Comparison of ENCODE assay signal across 8 cellular contexts in the genomic region with DNA sequence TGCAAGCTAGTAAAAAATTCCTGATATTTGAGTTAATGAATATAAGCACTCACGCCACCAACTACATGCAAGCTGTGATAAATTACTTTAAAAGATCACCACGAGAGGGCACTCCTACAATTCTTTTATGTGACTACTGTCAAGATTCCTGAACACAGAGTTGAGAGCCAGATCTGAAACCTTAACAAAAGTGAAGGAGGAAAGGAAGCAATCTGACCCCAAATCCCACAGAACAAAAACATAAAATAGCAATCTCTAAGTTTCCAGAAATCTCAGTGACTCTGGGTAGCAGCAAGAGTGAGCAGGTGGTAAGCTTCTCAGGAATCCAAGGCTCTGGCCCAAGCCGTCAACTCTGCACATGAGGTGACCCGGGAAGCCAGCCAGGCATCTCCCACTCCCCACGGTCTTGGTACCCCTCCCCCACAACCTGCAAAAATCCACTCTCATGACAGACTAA. TPM values are rescaled to one million over a fixed set of nuclear protein-coding genes. Genes with fewer than 3 reads are reported as not detected.
DNase-seq lines count a peak whose midpoint lies in the region; ATAC-seq, FAIRE-seq and TF ChIP-seq lines count a peak whose summit lies in the region.

No MANE protein-coding gene starts in this region.

- ATAC-seq in A549 (peak; percentile 75 to 89), psoas muscle (peak; percentile 59 to 87 (median 70)), HG02981 (IDR thresholded peaks at IDR 0.05; ENCODE audit: unreplicated experiment) (no peak), GM19351 (IDR thresholded peaks at IDR 0.05; ENCODE audit: unreplicated experiment) (no peak)
- ATAC-seq in activated T-helper 17 cell treated with anti-CD3 and anti-CD28 coated beads, Interleukin-2, amount 50 U/mL, for 72 hours (replicated peaks) = no peak

- WGBS in A549 (ENCODE audit: missing lambda C conversion rate) = 49% methylated on average over 5 of the region's 5 CpGs
- WGBS in psoas muscle, 3 donors = 35 to 44% (median 38%) methylated on average over 5 of the region's 5 CpGs

- H3K4me1 ChIP-seq in A549 (no peaks in the 10 kb centered on the region), cardiac muscle cell (ENCODE audit: low read depth) (no peaks in the 10 kb centered on the region), psoas muscle (no peaks in the 10 kb centered on the region)

- no peaks in the 10 kb centered on the region for H3K9me3 ChIP-seq in A549
- no peaks in the 10 kb centered on the region for H3K9me3 ChIP-seq in cardiac muscle cell (ENCODE audit: low read depth)
- H3K9me3 ChIP-seq in psoas muscle = no peaks in the 10 kb centered on the region

- H3K27me3 Mint-ChIP-seq in activated T-helper 17 cell treated with anti-CD3 and anti-CD28 coated beads, Interleukin-2, amount 50 U/mL, for 72 hours = no peaks in the 10 kb centered on the region

- no peak overlapping the region for H3K4me3 Mint-ChIP-seq in activated T-helper 17 cell treated with anti-CD3 and anti-CD28 coated beads, Interleukin-2, amount 50 U/mL, for 72 hours

- peak; percentile 73 to 74 for TF ChIP-seq RAD21 in A549 (conservative IDR thresholded peaks at IDR 0.05 in 1 of 2, IDR thresholded peaks at IDR 0.05 in 1 of 2)

- H3K9me3 Mint-ChIP-seq in activated T-helper 17 cell treated with anti-CD3 and anti-CD28 coated beads, Interleukin-2, amount 50 U/mL, for 72 hours = no peaks in the 10 kb centered on the region

- CTCF ChIA-PET in A549 (lab: Yijun Ruan, JAX) = interaction anchor here (0.6 to 8.5 kb wide), 48 partner anchors 9 to 392 kb away, joined by 3 to 140 read pairs (median 5); partner anchors contain the start of gene DDX27

- peaks cover 5% of the 10 kb centered on the region for H3K4me1 Mint-ChIP-seq in activated T-helper 17 cell treated with anti-CD3 and anti-CD28 coated beads, Interleukin-2, amount 50 U/mL, for 72 hours

- intact Hi-C loops in psoas muscle (cut with DNase I) = loop anchor here (1.0 to 2.0 kb wide), 2 partner anchors 84 kb away; no protein-coding TSS in a partner anchor

- no peak for TF ChIP-seq EP300 in A549 (IDR thresholded peaks at IDR 0.05)

- FAIRE-seq in A549 (lab: Jason Lieb, UNC) = no peak

- no peak overlapping the region for H3K27ac ChIP-seq in A549
- H3K27ac ChIP-seq in cardiac muscle cell = no peak overlapping the region
- H3K27ac ChIP-seq in psoas muscle = no peak overlapping the region

- POLR2A ChIA-PET in A549 (lab: Yijun Ruan, JAX) = interaction anchor here (1.2 to 2.4 kb wide), 2 partner anchors 85 to 86 kb away, joined by 3 to 12 read pairs; partner anchors contain the start of gene DDX27

- peaks cover 11% of the 10 kb centered on the region for H3K36me3 ChIP-seq in cardiac muscle cell
- H3K36me3 ChIP-seq in psoas muscle (ENCODE audit: insufficient read depth in 1 of 2, low read depth in 1 of 2) = peaks cover 0 to 61% of the 10 kb centered on the region in 2 donors

- TF ChIP-seq CTCF in A549 (IDR thresholded peaks at IDR 0.05) (peak; percentile 81), cardiac muscle cell (IDR thresholded peaks at IDR 0.05; ENCODE audit: low read depth, low read length) (peak; percentile 50), psoas muscle (IDR thresholded peaks at IDR 0.05) (peak; percentile 56)

- H3K4me3 ChIP-seq in A549 (no peak overlapping the region), cardiac muscle cell (no peak overlapping the region), psoas muscle (no peak overlapping the region)

- no peak overlapping the region for H3K4me2 ChIP-seq in A549

- peak; percentile 57 to 73 for DNase-seq in A549 (ENCODE audit: low read depth in 1 of 2, low spot score in 1 of 2)
- DNase-seq in GF-D8 (lab: John Stamatoyannopoulos, UW) = peak; percentile 12
- DNase-seq in NCI-H2107 (lab: John Stamatoyannopoulos, UW) = peak; percentile 27
- DNase-seq in cardiac muscle cell (ENCODE audit: low read depth in 1 of 2, low spot score in 1 of 2) = peak; percentile 72 to 86
- DNase-seq in psoas muscle = no peak

- peak overlapping the region; percentile 39 for H3K27ac Mint-ChIP-seq in activated T-helper 17 cell treated with anti-CD3 and anti-CD28 coated beads, Interleukin-2, amount 50 U/mL, for 72 hours

- TF ChIP-seq POLR2A in A549 (IDR thresholded peaks at IDR 0.05; ENCODE audit: low read length) = no peak

- H3K27me3 ChIP-seq in cardiac muscle cell = no peaks in the 10 kb centered on the region
- H3K27me3 ChIP-seq in psoas muscle (ENCODE audit: insufficient read depth in 3 of 3, low read length in 2 of 3) = no peaks in the 10 kb centered on the region

- peaks cover 93% of the 10 kb centered on the region for H3K36me3 Mint-ChIP-seq in activated T-helper 17 cell treated with anti-CD3 and anti-CD28 coated beads, Interleukin-2, amount 50 U/mL, for 72 hours (ENCODE audit: low read depth)

TF ChIP-seq in A549, 52 proteins besides CTCF, POLR2A, EP300 and RAD21:
- TF ChIP-seq SMC3 (IDR thresholded peaks at IDR 0.05) = peak; percentile 61; the same call in 2 of the 3 replicates
- TF ChIP-seq MAX (IDR thresholded peaks at IDR 0.05) = no peak
- TF ChIP-seq MAFK (IDR thresholded peaks at IDR 0.05; ENCODE audit: partially characterized antibody) = peak; percentile 46

RNA-seq across cellular contexts. Expression of gene STAU1, which starts 55.1 kb away (rescaled TPM):
- 74.7 and 76.4 TPM in 2 replicates for polyA plus RNA-seq in A549 (2011; rRNA removed)
- polyA plus RNA-seq in A549 (2012; cell fraction: cytosol; rRNA removed) = 30.7 and 32.5 TPM in 2 replicates
- polyA plus RNA-seq in A549 (2012; cell fraction: nucleus; rRNA removed) = 18.4 and 27.6 TPM in 2 replicates
- polyA plus RNA-seq in A549 (2017; fragmentation: RNase III; extraction: RNeasy Plus Mini Kit Qiagen cat#74134 plus additional on column Dnase treatment) = 59.6 to 64.0 TPM (median 60.8 TPM) in 3 replicates
- polyA minus RNA-seq in A549 (2011; rRNA and poly(A)+ RNA removed) = 46.8 and 50.9 TPM in 2 replicates
- 10 to 100 TPM; 73.3 to 88.2 TPM for total RNA-seq in activated T-helper 17 cell treated with anti-CD3 and anti-CD28 coated beads, Interleukin-2, amount 50 U/mL, for 72 hours
- total RNA-seq in cardiac muscle cell = 54.4 and 70.1 TPM in 2 replicates
- 62.6 and 77.1 TPM in 2 replicates for polyA plus RNA-seq in cardiac muscle cell
- total RNA-seq in psoas muscle = 10 to 100 TPM; 57.5 to 85.2 (median 76.7) TPM
- polyA plus RNA-seq in psoas muscle = 10 to 100 TPM; 30.2 to 58.8 (median 53.7) TPM

Comparison
In these comparisons a context has a peak if more than half of its experiments do, and no peak if none do; other contexts are left out.
1. ATAC-seq: peak in A549 (2 of 2) and psoas muscle (4 of 4); none in activated T-helper 17 cell treated with anti-CD3 and anti-CD28 coated beads, Interleukin-2, amount 50 U/mL, for 72 hours (single experiment), HG02981 (single experiment) and GM19351 (single experiment).
2. DNase-seq: peak in A549 (2 of 2), GF-D8 (single experiment), NCI-H2107 (single experiment) and cardiac muscle cell (2 of 2); none in psoas muscle (0 of 2).
3. Peak in every context shown above with its lines, with median percentiles within 50 percentile points of each other: CTCF ChIP-seq.